ENCODE assay signal across 2 cellular contexts in the genomic region with DNA sequence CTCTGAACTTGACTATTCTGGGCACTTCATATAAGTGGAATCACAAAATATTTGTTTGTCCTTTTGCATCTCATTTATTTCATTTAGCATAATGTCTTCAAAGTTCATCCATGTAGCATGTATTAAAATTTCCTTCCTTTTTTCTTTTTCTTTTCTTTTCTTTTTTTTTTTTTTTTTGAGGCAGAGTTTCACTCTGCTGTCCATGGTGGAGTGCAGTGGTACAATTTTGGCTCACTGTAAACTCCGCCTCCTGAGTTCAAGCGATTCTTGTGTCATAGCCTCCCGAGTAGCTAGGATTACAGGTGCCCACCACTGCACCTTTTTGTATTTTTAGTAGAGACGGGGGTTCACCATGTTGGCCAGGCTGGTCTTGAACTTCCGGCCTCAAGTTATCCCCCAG.
TF ChIP-seq lines count a peak whose summit lies in the region.

No MANE protein-coding gene starts in this region.

TF ChIP-seq in SK-N-SH, 30 proteins besides CTCF, POLR2A, EP300 and RAD21 (continued from another document):
- TF ChIP-seq, protein P1, sequence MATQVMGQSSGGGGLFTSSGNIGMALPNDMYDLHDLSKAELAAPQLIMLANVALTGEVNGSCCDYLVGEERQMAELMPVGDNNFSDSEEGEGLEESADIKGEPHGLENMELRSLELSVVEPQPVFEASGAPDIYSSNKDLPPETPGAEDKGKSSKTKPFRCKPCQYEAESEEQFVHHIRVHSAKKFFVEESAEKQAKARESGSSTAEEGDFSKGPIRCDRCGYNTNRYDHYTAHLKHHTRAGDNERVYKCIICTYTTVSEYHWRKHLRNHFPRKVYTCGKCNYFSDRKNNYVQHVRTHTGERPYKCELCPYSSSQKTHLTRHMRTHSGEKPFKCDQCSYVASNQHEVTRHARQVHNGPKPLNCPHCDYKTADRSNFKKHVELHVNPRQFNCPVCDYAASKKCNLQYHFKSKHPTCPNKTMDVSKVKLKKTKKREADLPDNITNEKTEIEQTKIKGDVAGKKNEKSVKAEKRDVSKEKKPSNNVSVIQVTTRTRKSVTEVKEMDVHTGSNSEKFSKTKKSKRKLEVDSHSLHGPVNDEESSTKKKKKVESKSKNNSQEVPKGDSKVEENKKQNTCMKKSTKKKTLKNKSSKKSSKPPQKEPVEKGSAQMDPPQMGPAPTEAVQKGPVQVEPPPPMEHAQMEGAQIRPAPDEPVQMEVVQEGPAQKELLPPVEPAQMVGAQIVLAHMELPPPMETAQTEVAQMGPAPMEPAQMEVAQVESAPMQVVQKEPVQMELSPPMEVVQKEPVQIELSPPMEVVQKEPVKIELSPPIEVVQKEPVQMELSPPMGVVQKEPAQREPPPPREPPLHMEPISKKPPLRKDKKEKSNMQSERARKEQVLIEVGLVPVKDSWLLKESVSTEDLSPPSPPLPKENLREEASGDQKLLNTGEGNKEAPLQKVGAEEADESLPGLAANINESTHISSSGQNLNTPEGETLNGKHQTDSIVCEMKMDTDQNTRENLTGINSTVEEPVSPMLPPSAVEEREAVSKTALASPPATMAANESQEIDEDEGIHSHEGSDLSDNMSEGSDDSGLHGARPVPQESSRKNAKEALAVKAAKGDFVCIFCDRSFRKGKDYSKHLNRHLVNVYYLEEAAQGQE (IDR thresholded peaks at IDR 0.05; ENCODE audit: low read depth, low read length), result 0 out of 2 replicates have a peak, but pooled peaks have one; percentile 50

TF ChIP-seq in SK-N-SH treated with all-trans-retinoic acid at 6 μM for 48 hours, 23 proteins besides CTCF, POLR2A, EP300 and RAD21 (continued from another document):
- TF ChIP-seq, protein P2, sequence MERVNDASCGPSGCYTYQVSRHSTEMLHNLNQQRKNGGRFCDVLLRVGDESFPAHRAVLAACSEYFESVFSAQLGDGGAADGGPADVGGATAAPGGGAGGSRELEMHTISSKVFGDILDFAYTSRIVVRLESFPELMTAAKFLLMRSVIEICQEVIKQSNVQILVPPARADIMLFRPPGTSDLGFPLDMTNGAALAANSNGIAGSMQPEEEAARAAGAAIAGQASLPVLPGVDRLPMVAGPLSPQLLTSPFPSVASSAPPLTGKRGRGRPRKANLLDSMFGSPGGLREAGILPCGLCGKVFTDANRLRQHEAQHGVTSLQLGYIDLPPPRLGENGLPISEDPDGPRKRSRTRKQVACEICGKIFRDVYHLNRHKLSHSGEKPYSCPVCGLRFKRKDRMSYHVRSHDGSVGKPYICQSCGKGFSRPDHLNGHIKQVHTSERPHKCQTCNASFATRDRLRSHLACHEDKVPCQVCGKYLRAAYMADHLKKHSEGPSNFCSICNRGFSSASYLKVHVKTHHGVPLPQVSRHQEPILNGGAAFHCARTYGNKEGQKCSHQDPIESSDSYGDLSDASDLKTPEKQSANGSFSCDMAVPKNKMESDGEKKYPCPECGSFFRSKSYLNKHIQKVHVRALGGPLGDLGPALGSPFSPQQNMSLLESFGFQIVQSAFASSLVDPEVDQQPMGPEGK (CRISPR knock-in tag; IDR thresholded peaks at IDR 0.05; ENCODE audit: borderline replicate concordance), result no peak
- TF ChIP-seq ZFP30 (CRISPR knock-in tag; IDR thresholded peaks at IDR 0.05) (no peak), CSRNP3 (CRISPR knock-in tag; IDR thresholded peaks at IDR 0.05) (no peak), TCF4 (CRISPR knock-in tag; IDR thresholded peaks at IDR 0.05; ENCODE audit: borderline replicate concordance) (no peak), OSR1 (CRISPR knock-in tag; IDR thresholded peaks at IDR 0.05) (no peak)
- TF ChIP-seq, protein P3, sequence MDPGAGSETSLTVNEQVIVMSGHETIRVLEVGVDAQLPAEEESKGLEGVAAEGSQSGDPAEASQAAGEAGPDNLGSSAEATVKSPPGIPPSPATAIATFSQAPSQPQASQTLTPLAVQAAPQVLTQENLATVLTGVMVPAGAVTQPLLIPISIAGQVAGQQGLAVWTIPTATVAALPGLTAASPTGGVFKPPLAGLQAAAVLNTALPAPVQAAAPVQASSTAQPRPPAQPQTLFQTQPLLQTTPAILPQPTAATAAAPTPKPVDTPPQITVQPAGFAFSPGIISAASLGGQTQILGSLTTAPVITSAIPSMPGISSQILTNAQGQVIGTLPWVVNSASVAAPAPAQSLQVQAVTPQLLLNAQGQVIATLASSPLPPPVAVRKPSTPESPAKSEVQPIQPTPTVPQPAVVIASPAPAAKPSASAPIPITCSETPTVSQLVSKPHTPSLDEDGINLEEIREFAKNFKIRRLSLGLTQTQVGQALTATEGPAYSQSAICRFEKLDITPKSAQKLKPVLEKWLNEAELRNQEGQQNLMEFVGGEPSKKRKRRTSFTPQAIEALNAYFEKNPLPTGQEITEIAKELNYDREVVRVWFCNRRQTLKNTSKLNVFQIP (CRISPR knock-in tag; IDR thresholded peaks at IDR 0.05; ENCODE audit: borderline replicate concordance, low read depth), result no peak
